23 cellular contexts compared by ENCODE assay signal in genomic region chr1:240808381-240808780, GRCh38.
"Had no signal": no experiment of that assay in that cellular context is flagged by ENCODE, and none has a peak within 500 bp of the region (broad histone marks: within the 10 kb centered on the region; RNA-seq: fewer than 3 reads in every experiment).

No MANE protein-coding gene starts in this region.

- H3K36me3 ChIP-seq: MG63, SJSA1 had no signal

- DNase-seq: IMR-90, Karpas-422, KG1, MG63, NCI-H1092, NCI-H1417 treated with DMSO at 0.1 percent for 48 hours, NCI-H187, NCI-H2029, NCI-H2081 treated with DMSO at 0.1 percent for 48 hours, NCI-H2171, NCI-H226, NCI-H446, NCI-H510A, NCI-H524 treated with DMSO at 0.1 percent for 48 hours, NCI-H774, Right ventricle myocardium superior, RPMI8226, SIG-M5, T-cell had no signal

- H3K4me3 ChIP-seq: MG63, SJSA1, SK-N-MC had no signal

- H3K27me3 ChIP-seq: MG63, SJSA1 had no signal

- H3K9me3 ChIP-seq: MG63, SJSA1 had no signal

- ATAC-seq: HepG2, T-cell had no signal

- FAIRE-seq: HepG2, RCC 7860 had no signal

- H3K27ac ChIP-seq: SJSA1, SK-N-MC had no signal
